In the genomic region with DNA sequence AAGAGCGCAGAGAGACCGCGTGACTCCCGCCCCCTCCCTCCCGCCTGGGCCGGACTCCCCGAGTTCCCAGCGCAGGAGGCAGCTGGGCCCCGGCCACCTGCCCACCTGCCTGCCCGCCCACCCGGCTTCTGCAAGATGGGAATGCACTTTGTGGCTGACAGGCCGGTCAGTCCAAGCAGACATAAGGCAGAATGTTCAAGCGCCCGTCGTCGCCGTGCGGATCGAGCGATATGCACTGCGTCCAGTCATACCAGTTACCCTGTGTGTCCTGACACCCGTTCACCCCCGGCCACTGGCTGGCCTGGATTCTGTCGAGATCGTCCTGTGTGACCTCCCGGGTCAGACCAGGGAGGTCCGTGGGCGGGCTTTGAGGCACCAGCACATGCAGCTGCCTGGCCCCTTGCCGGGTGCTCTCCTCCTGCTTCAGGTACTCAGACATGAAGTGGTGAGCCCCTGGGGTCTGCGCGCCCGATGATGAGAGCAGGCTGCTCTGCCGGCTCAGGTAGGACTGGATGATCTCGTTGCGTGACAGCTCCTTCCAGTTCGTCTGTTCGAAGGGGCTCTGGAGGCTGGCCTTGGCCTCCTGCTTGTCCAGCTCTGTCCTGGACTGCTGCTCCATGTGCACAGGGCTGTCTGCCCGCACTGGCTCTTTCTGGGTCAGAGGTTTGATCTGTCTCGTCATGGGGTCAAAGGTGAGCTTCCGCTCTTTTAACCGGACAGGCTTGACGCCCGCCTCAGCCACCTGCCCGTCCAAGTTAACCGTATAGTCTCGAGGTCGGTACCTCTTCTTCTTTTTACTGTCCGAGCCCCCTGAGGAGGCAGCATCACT, we compare ENCODE assay signal across 2 cellular contexts.
A peak's percentile ranks its signal among the peaks of the same experiment; 100 is the strongest.
TF ChIP-seq lines count a peak whose summit lies in the region.

No MANE protein-coding gene starts in this region.

TF ChIP-seq in WTC11, 78 proteins besides CTCF, POLR2A, EP300 and RAD21 (continued from another document):
- TF ChIP-seq, protein P1, sequence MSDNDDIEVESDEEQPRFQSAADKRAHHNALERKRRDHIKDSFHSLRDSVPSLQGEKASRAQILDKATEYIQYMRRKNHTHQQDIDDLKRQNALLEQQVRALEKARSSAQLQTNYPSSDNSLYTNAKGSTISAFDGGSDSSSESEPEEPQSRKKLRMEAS (CRISPR knock-in tag; IDR thresholded peaks at IDR 0.05), result no peak
- TF ChIP-seq, protein P2, sequence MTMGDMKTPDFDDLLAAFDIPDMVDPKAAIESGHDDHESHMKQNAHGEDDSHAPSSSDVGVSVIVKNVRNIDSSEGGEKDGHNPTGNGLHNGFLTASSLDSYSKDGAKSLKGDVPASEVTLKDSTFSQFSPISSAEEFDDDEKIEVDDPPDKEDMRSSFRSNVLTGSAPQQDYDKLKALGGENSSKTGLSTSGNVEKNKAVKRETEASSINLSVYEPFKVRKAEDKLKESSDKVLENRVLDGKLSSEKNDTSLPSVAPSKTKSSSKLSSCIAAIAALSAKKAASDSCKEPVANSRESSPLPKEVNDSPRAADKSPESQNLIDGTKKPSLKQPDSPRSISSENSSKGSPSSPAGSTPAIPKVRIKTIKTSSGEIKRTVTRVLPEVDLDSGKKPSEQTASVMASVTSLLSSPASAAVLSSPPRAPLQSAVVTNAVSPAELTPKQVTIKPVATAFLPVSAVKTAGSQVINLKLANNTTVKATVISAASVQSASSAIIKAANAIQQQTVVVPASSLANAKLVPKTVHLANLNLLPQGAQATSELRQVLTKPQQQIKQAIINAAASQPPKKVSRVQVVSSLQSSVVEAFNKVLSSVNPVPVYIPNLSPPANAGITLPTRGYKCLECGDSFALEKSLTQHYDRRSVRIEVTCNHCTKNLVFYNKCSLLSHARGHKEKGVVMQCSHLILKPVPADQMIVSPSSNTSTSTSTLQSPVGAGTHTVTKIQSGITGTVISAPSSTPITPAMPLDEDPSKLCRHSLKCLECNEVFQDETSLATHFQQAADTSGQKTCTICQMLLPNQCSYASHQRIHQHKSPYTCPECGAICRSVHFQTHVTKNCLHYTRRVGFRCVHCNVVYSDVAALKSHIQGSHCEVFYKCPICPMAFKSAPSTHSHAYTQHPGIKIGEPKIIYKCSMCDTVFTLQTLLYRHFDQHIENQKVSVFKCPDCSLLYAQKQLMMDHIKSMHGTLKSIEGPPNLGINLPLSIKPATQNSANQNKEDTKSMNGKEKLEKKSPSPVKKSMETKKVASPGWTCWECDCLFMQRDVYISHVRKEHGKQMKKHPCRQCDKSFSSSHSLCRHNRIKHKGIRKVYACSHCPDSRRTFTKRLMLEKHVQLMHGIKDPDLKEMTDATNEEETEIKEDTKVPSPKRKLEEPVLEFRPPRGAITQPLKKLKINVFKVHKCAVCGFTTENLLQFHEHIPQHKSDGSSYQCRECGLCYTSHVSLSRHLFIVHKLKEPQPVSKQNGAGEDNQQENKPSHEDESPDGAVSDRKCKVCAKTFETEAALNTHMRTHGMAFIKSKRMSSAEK (CRISPR knock-in tag; IDR thresholded peaks at IDR 0.05; ENCODE audit: borderline replicate concordance), result no peak

TF ChIP-seq in liver, 16 proteins besides CTCF, POLR2A, EP300 and RAD21 (continued from another document):
- TF ChIP-seq, protein P3, sequence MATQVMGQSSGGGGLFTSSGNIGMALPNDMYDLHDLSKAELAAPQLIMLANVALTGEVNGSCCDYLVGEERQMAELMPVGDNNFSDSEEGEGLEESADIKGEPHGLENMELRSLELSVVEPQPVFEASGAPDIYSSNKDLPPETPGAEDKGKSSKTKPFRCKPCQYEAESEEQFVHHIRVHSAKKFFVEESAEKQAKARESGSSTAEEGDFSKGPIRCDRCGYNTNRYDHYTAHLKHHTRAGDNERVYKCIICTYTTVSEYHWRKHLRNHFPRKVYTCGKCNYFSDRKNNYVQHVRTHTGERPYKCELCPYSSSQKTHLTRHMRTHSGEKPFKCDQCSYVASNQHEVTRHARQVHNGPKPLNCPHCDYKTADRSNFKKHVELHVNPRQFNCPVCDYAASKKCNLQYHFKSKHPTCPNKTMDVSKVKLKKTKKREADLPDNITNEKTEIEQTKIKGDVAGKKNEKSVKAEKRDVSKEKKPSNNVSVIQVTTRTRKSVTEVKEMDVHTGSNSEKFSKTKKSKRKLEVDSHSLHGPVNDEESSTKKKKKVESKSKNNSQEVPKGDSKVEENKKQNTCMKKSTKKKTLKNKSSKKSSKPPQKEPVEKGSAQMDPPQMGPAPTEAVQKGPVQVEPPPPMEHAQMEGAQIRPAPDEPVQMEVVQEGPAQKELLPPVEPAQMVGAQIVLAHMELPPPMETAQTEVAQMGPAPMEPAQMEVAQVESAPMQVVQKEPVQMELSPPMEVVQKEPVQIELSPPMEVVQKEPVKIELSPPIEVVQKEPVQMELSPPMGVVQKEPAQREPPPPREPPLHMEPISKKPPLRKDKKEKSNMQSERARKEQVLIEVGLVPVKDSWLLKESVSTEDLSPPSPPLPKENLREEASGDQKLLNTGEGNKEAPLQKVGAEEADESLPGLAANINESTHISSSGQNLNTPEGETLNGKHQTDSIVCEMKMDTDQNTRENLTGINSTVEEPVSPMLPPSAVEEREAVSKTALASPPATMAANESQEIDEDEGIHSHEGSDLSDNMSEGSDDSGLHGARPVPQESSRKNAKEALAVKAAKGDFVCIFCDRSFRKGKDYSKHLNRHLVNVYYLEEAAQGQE (IDR thresholded peaks at IDR 0.05), result peak; percentile 40
- peak in 1 of 2 donors; percentile 73 for TF ChIP-seq GABPA (IDR thresholded peaks at IDR 0.05 in 1 of 2, conservative IDR thresholded peaks at IDR 0.05 in 1 of 2)
TF ChIP-seq in liver: peak in this region for 7.
